In genomic region chr2:150698016-150698661, GRCh38 we compare ENCODE assay signal across 18 cellular contexts.
DNase-seq lines count a peak whose midpoint lies in the region; ATAC-seq and TF ChIP-seq lines count a peak whose summit lies in the region.
"Had no signal": no experiment of that assay in that cellular context is flagged by ENCODE, and none has a peak within 500 bp of the region (broad histone marks: within the 10 kb centered on the region; RNA-seq: fewer than 3 reads in every experiment).

No MANE protein-coding gene starts in this region.

- WGBS in prostate gland = 63% methylated on average over 2 of the region's 2 CpGs

- DNase-seq in BJ (ENCODE audit: low read depth) = peak; percentile 93
- DNase-seq in SJSA1 (ENCODE audit: low read depth in 1 of 2, low spot score in 2 of 2) = peak; percentile 42 to 83
- peak; percentile 71 for DNase-seq in fibroblast of the conjunctiva (ENCODE audit: low read depth)
- no peak for DNase-seq in gastrocnemius medialis
- DNase-seq in prostate gland (ENCODE audit: low spot score) = no peak
- DNase-seq in stimulated activated naive CD8-positive, alpha-beta T cell treated with anti-CD3 and anti-CD28 coated beads, Interleukin-15, amount 100 ng/mL, for 72 hours = no peak
- DNase-seq in germinal center (ENCODE audit: low spot score) = no peak
- no peak for DNase-seq in GM13976 (ENCODE audit: low spot score)
- DNase-seq: activated CD4-positive, alpha-beta T cell treated with anti-CD3 and anti-CD28 coated beads for 1 hour; activated T-cell treated with anti-CD3 and anti-CD28 coated beads, Interleukin-2, amount 50 U/mL, for 48 hours; anterior cingulate cortex; H7; stimulated activated CD4-positive, alpha-beta T cell treated with anti-CD3 and anti-CD28 coated beads, Interleukin-2, amount 100 ng/mL, for 48 hours; T-cell had no signal

- no peaks in the 10 kb centered on the region for H3K27me3 ChIP-seq in BJ (ENCODE audit: control insufficient read depth, insufficient read depth, low read length)
- no peaks in the 10 kb centered on the region for H3K27me3 ChIP-seq in SJSA1 (replicated peaks)
- no peaks in the 10 kb centered on the region for H3K27me3 ChIP-seq in gastrocnemius medialis
- no peaks in the 10 kb centered on the region for H3K27me3 ChIP-seq in prostate gland (replicated peaks; ENCODE audit: insufficient read depth)

- in situ Hi-C loops in gastrocnemius medialis (cut with MboI; ENCODE audit: low sequenced_read_pairs in 4 of 4) = no loop called here
- in situ Hi-C loops in GM13976 (cut with MboI; ENCODE audit: low sequenced_read_pairs, unreplicated experiment) = no loop called here

- intact Hi-C loops in gastrocnemius medialis (cut with DNase I; ENCODE audit: low total_unique reads) = no loop called here
- intact Hi-C loops in prostate gland (cut with DNase I) = no loop called here

- no peak for TF ChIP-seq CTCF in BJ (IDR thresholded peaks at IDR 0.05; ENCODE audit: insufficient read depth, low read depth, low read length)
- no peak for TF ChIP-seq CTCF in gastrocnemius medialis (IDR thresholded peaks at IDR 0.05 in 4 of 5, conservative IDR thresholded peaks at IDR 0.05 in 1 of 5)
- TF ChIP-seq CTCF in prostate gland (IDR thresholded peaks at IDR 0.05) = no peak
- no peak for TF ChIP-seq CTCF in GM13976 (IDR thresholded peaks at IDR 0.05; ENCODE audit: borderline replicate concordance, control extremely low read depth, extremely low read depth, insufficient read depth, missing control alignments)

- H3K9me3 ChIP-seq in SJSA1 (replicated peaks) = no peaks in the 10 kb centered on the region
- H3K9me3 ChIP-seq in gastrocnemius medialis = no peaks in the 10 kb centered on the region
- H3K9me3 ChIP-seq in prostate gland = no peaks in the 10 kb centered on the region

- H3K4me3 Mint-ChIP-seq in stimulated activated naive CD8-positive, alpha-beta T cell treated with anti-CD3 and anti-CD28 coated beads, Interleukin-15, amount 100 ng/mL, for 72 hours = no peak overlapping the region
- H3K4me3 Mint-ChIP-seq: CD14-positive monocyte; memory B cell; stimulated activated memory B cell treated with anti-CD40 and anti-IgM and Interleukin-4, amounts not matched to agents 10 μg/mL and 1 μg/mL and 100 μg/mL, for 72 hours; T-cell had no signal

- POLR2A ChIA-PET in BJ (lab: Charles Lee) = interaction anchor here (0.6 kb wide), 1 partner anchor 1329 kb away, joined by 3 read pairs; no protein-coding TSS in a partner anchor

- H3K4me1 ChIP-seq in SJSA1 (replicated peaks) = peaks cover 24% of the 10 kb centered on the region
- no peaks in the 10 kb centered on the region for H3K4me1 ChIP-seq in gastrocnemius medialis
- H3K4me1 ChIP-seq in prostate gland (replicated peaks) = no peaks in the 10 kb centered on the region
- H3K4me1 ChIP-seq: parathyroid adenoma had no signal

- CTCF ChIA-PET in BJ (lab: Yijun Ruan, JAX) = interaction anchor here (0.7 kb wide), 1 partner anchor 19 kb away, joined by 3 read pairs; no protein-coding TSS in a partner anchor

- H3K36me3 ChIP-seq in BJ (ENCODE audit: control insufficient read depth, insufficient read depth, low read length) (no peaks in the 10 kb centered on the region), SJSA1 (no peaks in the 10 kb centered on the region), gastrocnemius medialis (no peaks in the 10 kb centered on the region), prostate gland (no peaks in the 10 kb centered on the region)

- no peaks in the 10 kb centered on the region for H3K9me3 Mint-ChIP-seq in stimulated activated naive CD8-positive, alpha-beta T cell treated with anti-CD3 and anti-CD28 coated beads, Interleukin-15, amount 100 ng/mL, for 72 hours
- H3K9me3 Mint-ChIP-seq: T-cell had no signal

- no peak overlapping the region for H3K27ac Mint-ChIP-seq in stimulated activated naive CD8-positive, alpha-beta T cell treated with anti-CD3 and anti-CD28 coated beads, Interleukin-15, amount 100 ng/mL, for 72 hours
- H3K27ac Mint-ChIP-seq: CD14-positive monocyte; memory B cell; stimulated activated memory B cell treated with anti-CD40 and anti-IgM and Interleukin-4, amounts not matched to agents 10 μg/mL and 1 μg/mL and 100 μg/mL, for 72 hours; T-cell had no signal

- H3K27ac ChIP-seq in SJSA1 (peak overlapping the region; percentile 89), gastrocnemius medialis (peak overlapping the region; percentile 24 to 61 (median 40)), prostate gland (peak overlapping the region in 1 of 2 donors; percentile 13)
- H3K27ac ChIP-seq: parathyroid adenoma had no signal

- H3K4me1 Mint-ChIP-seq in stimulated activated naive CD8-positive, alpha-beta T cell treated with anti-CD3 and anti-CD28 coated beads, Interleukin-15, amount 100 ng/mL, for 72 hours = no peaks in the 10 kb centered on the region
- H3K4me1 Mint-ChIP-seq: CD14-positive monocyte; memory B cell; stimulated activated memory B cell treated with anti-CD40 and anti-IgM and Interleukin-4, amounts not matched to agents 10 μg/mL and 1 μg/mL and 100 μg/mL, for 72 hours; T-cell had no signal

- no peaks in the 10 kb centered on the region for H3K27me3 Mint-ChIP-seq in stimulated activated naive CD8-positive, alpha-beta T cell treated with anti-CD3 and anti-CD28 coated beads, Interleukin-15, amount 100 ng/mL, for 72 hours
- H3K27me3 Mint-ChIP-seq: memory B cell; stimulated activated memory B cell treated with anti-CD40 and anti-IgM and Interleukin-4, amounts not matched to agents 10 μg/mL and 1 μg/mL and 100 μg/mL, for 72 hours; T-cell had no signal

- no peak overlapping the region for H3K4me3 ChIP-seq in BJ (ENCODE audit: low read depth, low read length)
- H3K4me3 ChIP-seq in SJSA1 = no peak overlapping the region
- no peak overlapping the region for H3K4me3 ChIP-seq in gastrocnemius medialis
- H3K4me3 ChIP-seq in prostate gland = no peak overlapping the region

- peak; percentile 53 to 76 for ATAC-seq in gastrocnemius medialis
- ATAC-seq in stimulated activated naive CD8-positive, alpha-beta T cell treated with anti-CD3 and anti-CD28 coated beads, Interleukin-15, amount 100 ng/mL, for 72 hours = no peak
- ATAC-seq: stimulated activated memory B cell treated with anti-CD40 and anti-IgM and Interleukin-4, amounts not matched to agents 10 μg/mL and 1 μg/mL and 100 μg/mL, for 72 hours; T-cell had no signal

- no peak for TF ChIP-seq POLR2A in gastrocnemius medialis (IDR thresholded peaks at IDR 0.05)
- TF ChIP-seq POLR2A in prostate gland (IDR thresholded peaks at IDR 0.05) = no peak

Comparison
In these comparisons a context has a peak if more than half of its experiments do, and no peak if none do; other contexts are left out.
1. DNase-seq: peak in BJ (single experiment), SJSA1 (2 of 2) and fibroblast of the conjunctiva (single experiment); none in gastrocnemius medialis (0 of 2), prostate gland (single experiment), stimulated activated naive CD8-positive, alpha-beta T cell treated with anti-CD3 and anti-CD28 coated beads, Interleukin-15, amount 100 ng/mL, for 72 hours (0 of 2), germinal center (single experiment) and GM13976 (single experiment).